ENCODE assay signal across 1 cellular context in the genomic region with DNA sequence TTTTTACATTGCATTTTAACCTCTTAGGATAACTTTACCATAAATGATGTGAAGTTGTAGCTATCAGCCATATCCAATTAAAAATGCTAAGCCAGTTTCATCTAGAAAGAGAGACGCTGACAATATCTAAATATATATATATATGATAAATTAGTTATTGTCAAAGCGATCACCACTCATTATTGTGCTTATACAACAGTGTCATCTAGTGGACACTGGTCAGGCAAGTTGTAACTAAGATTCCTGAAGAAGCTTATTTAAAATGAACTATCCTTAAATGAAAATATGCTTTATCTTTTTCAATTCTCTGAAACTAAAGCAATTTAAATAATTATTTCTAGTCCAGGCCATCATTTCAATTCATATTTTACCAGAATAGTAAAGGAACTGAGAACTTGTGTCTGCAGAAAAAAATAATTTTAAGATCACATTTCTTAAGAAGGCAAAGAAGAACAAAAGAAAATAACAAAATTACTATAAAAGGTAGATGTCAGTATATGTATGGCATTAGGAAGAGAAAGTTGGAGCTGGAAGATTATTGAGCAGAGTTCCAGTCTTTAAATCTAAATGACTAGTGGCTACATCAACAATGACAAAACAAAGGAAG.
TF ChIP-seq lines count a peak whose summit lies in the region.

No MANE protein-coding gene starts in this region.

TF ChIP-seq in HCT116, 20 proteins besides CTCF, POLR2A, EP300 and RAD21:
- no peak for TF ChIP-seq REST (IDR thresholded peaks at IDR 0.05; ENCODE audit: low read depth)
- no peak for TF ChIP-seq EZH2 (IDR thresholded peaks at IDR 0.05)
- TF ChIP-seq CEBPB (IDR thresholded peaks at IDR 0.05; ENCODE audit: low read depth) = no peak
- no peak for TF ChIP-seq TCF7L2 (IDR thresholded peaks at IDR 0.05; ENCODE audit: borderline replicate concordance, extremely low read depth, insufficient read depth, insufficient read length)
- TF ChIP-seq ZFX (IDR thresholded peaks at IDR 0.05) = no peak
- no peak for TF ChIP-seq SRF (IDR thresholded peaks at IDR 0.05; ENCODE audit: low read depth)
- TF ChIP-seq CBX3 (IDR thresholded peaks at IDR 0.05; ENCODE audit: low read depth) = no peak
- TF ChIP-seq ELF1 (IDR thresholded peaks at IDR 0.05; ENCODE audit: borderline replicate concordance, low read depth) = no peak
- no peak for TF ChIP-seq SIN3A (IDR thresholded peaks at IDR 0.05; ENCODE audit: low read depth)
- TF ChIP-seq MAX (IDR thresholded peaks at IDR 0.05) = no peak
- no peak for TF ChIP-seq EZH2phosphoT487 (IDR thresholded peaks at IDR 0.05; ENCODE audit: borderline replicate concordance)
- TF ChIP-seq SP1 (IDR thresholded peaks at IDR 0.05; ENCODE audit: low read depth) = no peak
- no peak for TF ChIP-seq EGR1 (IDR thresholded peaks at IDR 0.05; ENCODE audit: low read depth)
- no peak for TF ChIP-seq ZNF274 (IDR thresholded peaks at IDR 0.05; ENCODE audit: low read depth, low read length)
- TF ChIP-seq JUND (IDR thresholded peaks at IDR 0.05) = no peak
- TF ChIP-seq ATF3 (IDR thresholded peaks at IDR 0.05) = no peak
TF ChIP-seq in HCT116: peak in this region for 0.
